In the genomic region with DNA sequence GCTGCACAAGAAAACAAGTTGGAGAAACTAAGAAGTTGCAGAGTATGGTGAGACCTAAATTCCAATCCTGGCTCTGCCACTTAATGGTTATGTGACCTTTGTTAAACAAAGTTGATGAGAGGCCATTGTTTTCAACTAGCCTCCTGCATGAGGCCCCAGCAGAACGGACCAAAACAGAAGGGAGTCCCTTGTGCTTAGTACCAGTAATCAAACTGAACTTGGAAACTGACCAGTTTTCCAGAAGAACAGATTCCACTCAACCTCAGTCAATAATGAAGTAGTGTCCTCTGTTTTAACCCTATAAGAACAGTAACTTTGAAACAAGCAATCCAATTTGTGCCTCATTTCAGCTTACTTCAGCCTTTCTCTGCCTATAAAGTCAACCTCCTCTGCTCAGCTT, we compare ENCODE assay signal across 30 cellular contexts.
"Had no signal": no experiment of that assay in that cellular context is flagged by ENCODE, and none has a peak within 500 bp of the region (broad histone marks: within the 10 kb centered on the region; RNA-seq: fewer than 3 reads in every experiment).

No MANE protein-coding gene starts in this region.

- H3K4me1 ChIP-seq: ascending aorta, foreskin keratinocyte, parathyroid adenoma, spleen, upper lobe of left lung had no signal

- H3K9me3 ChIP-seq: ascending aorta, spleen, upper lobe of left lung had no signal

- H3K27ac ChIP-seq: ascending aorta, foreskin keratinocyte, parathyroid adenoma, spleen, upper lobe of left lung had no signal

- H3K36me3 Mint-ChIP-seq: activated CD4-positive, alpha-beta memory T cell treated with anti-CD3 and anti-CD28 coated beads for 36 hours; activated naive CD8-positive, alpha-beta T cell treated with anti-CD3 and anti-CD28 coated beads, Interleukin-2, amount 10 ng/mL, durations not matched to agents 7 days and 5 days; brain had no signal

- H2AFZ ChIP-seq: parathyroid adenoma had no signal

- DNase-seq: activated CD4-positive, alpha-beta memory T cell treated with anti-CD3 and anti-CD28 coated beads for 36 hours; activated CD4-positive, alpha-beta T cell treated with anti-CD3 and anti-CD28 coated beads for 36 hours; activated CD4-positive, CD25-positive, alpha-beta regulatory T cell; activated CD8-positive, alpha-beta memory T cell treated with anti-CD3 and anti-CD28 coated beads, Interleukin-2, amount 50 U/mL, for 4 hours; activated effector memory CD4-positive, alpha-beta T cell treated with anti-CD3 and anti-CD28 coated beads, Interleukin-2, amount 50 U/mL, for 16 hours; activated naive CD4-positive, alpha-beta T cell treated with anti-CD3 and anti-CD28 coated beads for 36 hours; activated naive CD8-positive, alpha-beta T cell treated with anti-CD3 and anti-CD28 coated beads, Interleukin-2, amount 10 ng/mL, durations not matched to agents 7 days and 5 days; activated T-cell treated with anti-CD3 and anti-CD28 coated beads, Interleukin-2, amount 50 U/mL, for 1 hour; cortex of kidney; effector memory CD8-positive, alpha-beta T cell; erythroblast; foreskin keratinocyte; glutamatergic neuron; kidney; left colon; midbrain; naive thymus-derived CD4-positive, alpha-beta T cell; occipital lobe; spleen; stimulated activated naive CD8-positive, alpha-beta T cell treated with anti-CD3 and anti-CD28 coated beads, Interleukin-15, Interleukin-2, amounts not matched to agents 100 U/mL and 50 U/mL, for 24 hours; T-helper 1 cell had no signal

- H3K27me3 ChIP-seq: ascending aorta, foreskin keratinocyte, spleen, upper lobe of left lung had no signal

- ATAC-seq: activated CD4-positive, alpha-beta T cell treated with anti-CD3 and anti-CD28 coated beads for 36 hours; effector memory CD8-positive, alpha-beta T cell; foreskin keratinocyte; left colon; naive thymus-derived CD4-positive, alpha-beta T cell; right cardiac atrium; stimulated activated naive CD8-positive, alpha-beta T cell treated with anti-CD3 and anti-CD28 coated beads, Interleukin-15, Interleukin-2, amounts not matched to agents 100 U/mL and 50 U/mL, for 24 hours had no signal

- H3K27me3 Mint-ChIP-seq: activated CD4-positive, alpha-beta T cell treated with anti-CD3 and anti-CD28 coated beads for 36 hours; activated naive CD8-positive, alpha-beta T cell treated with anti-CD3 and anti-CD28 coated beads, Interleukin-2, amount 10 ng/mL, durations not matched to agents 7 days and 5 days; brain had no signal

- H3K4me3 ChIP-seq: ascending aorta, spleen, upper lobe of left lung had no signal

- H3K9ac ChIP-seq: parathyroid adenoma had no signal

- H3K9me3 Mint-ChIP-seq: activated naive CD8-positive, alpha-beta T cell treated with anti-CD3 and anti-CD28 coated beads, Interleukin-2, amount 10 ng/mL, durations not matched to agents 7 days and 5 days; activated T-helper 1 cell treated with anti-CD3 and anti-CD28 coated beads, Interleukin-12 subunit alpha, Interleukin-12 subunit beta, Interleukin-2, Interleukin-4 antibody, amounts not matched to agents 30 ng/mL and 10 ng/mL and 1 ng/mL, durations not matched to agents 14 hours and 24 hours and 36 hours; effector memory CD8-positive, alpha-beta T cell; T-helper 2 cell treated with Interferon-gamma antibody and Interleukin-4, amounts not matched to agents 5 μg/mL and 100 μg/mL, for 36 hours had no signal

- H3K79me2 ChIP-seq: parathyroid adenoma had no signal

- FAIRE-seq: kidney had no signal

- H3K27ac Mint-ChIP-seq: activated CD4-positive, alpha-beta memory T cell treated with anti-CD3 and anti-CD28 coated beads for 36 hours; activated CD4-positive, alpha-beta T cell treated with anti-CD3 and anti-CD28 coated beads for 36 hours; activated naive CD4-positive, alpha-beta T cell treated with anti-CD3 and anti-CD28 coated beads for 36 hours; activated naive CD8-positive, alpha-beta T cell treated with anti-CD3 and anti-CD28 coated beads, Interleukin-2, amount 10 ng/mL, durations not matched to agents 7 days and 5 days; activated T-helper 1 cell treated with anti-CD3 and anti-CD28 coated beads, Interleukin-12 subunit alpha, Interleukin-12 subunit beta, Interleukin-2, Interleukin-4 antibody, amounts not matched to agents 30 ng/mL and 10 ng/mL and 1 ng/mL, durations not matched to agents 14 hours and 24 hours and 36 hours; brain; effector memory CD8-positive, alpha-beta T cell; memory B cell; naive thymus-derived CD4-positive, alpha-beta T cell; T-helper 2 cell treated with Interferon-gamma antibody and Interleukin-4, amounts not matched to agents 5 μg/mL and 100 μg/mL, for 36 hours had no signal

- H3K4me1 Mint-ChIP-seq: activated CD4-positive, alpha-beta T cell treated with anti-CD3 and anti-CD28 coated beads for 36 hours; activated naive CD8-positive, alpha-beta T cell treated with anti-CD3 and anti-CD28 coated beads, Interleukin-2, amount 10 ng/mL, durations not matched to agents 7 days and 5 days; memory B cell; naive thymus-derived CD4-positive, alpha-beta T cell had no signal

- H3K36me3 ChIP-seq: ascending aorta, spleen, upper lobe of left lung had no signal

- H3K4me3 Mint-ChIP-seq: activated CD4-positive, alpha-beta memory T cell treated with anti-CD3 and anti-CD28 coated beads for 36 hours; activated CD4-positive, alpha-beta T cell treated with anti-CD3 and anti-CD28 coated beads for 36 hours; activated naive CD4-positive, alpha-beta T cell treated with anti-CD3 and anti-CD28 coated beads for 36 hours; activated naive CD8-positive, alpha-beta T cell treated with anti-CD3 and anti-CD28 coated beads, Interleukin-2, amount 10 ng/mL, durations not matched to agents 7 days and 5 days; activated T-helper 1 cell treated with anti-CD3 and anti-CD28 coated beads, Interleukin-12 subunit alpha, Interleukin-12 subunit beta, Interleukin-2, Interleukin-4 antibody, amounts not matched to agents 30 ng/mL and 10 ng/mL and 1 ng/mL, durations not matched to agents 14 hours and 24 hours and 36 hours; brain; effector memory CD8-positive, alpha-beta T cell; memory B cell; naive thymus-derived CD4-positive, alpha-beta T cell; neural crest cell; T-helper 2 cell treated with Interferon-gamma antibody and Interleukin-4, amounts not matched to agents 5 μg/mL and 100 μg/mL, for 36 hours had no signal
